ENCODE assay signal across 2 cellular contexts in genomic region chr9:133108794-133109641, GRCh38.
A peak's percentile ranks its signal among the peaks of the same experiment; 100 is the strongest.
TF ChIP-seq lines count a peak whose summit lies in the region.

No MANE protein-coding gene starts in this region.

TF ChIP-seq in K562, 482 proteins besides CTCF, POLR2A, EP300 and RAD21 (continues in another document):
- TF ChIP-seq MCM3 (IDR thresholded peaks at IDR 0.05) (no peak), ZFP30 (CRISPR knock-in tag; IDR thresholded peaks at IDR 0.05; ENCODE audit: borderline replicate concordance) (no peak), RBFOX2 (IDR thresholded peaks at IDR 0.05; ENCODE audit: low read depth, low read length) (0 out of 2 replicates have a peak, but pooled peaks have one; percentile 17), POLR2G (IDR thresholded peaks at IDR 0.05; ENCODE audit: low read depth, low read length) (0 out of 2 replicates have a peak, but pooled peaks have one; percentile 11), MAFK (IDR thresholded peaks at IDR 0.05; ENCODE audit: low read length) (no peak), RREB1 (CRISPR knock-in tag; IDR thresholded peaks at IDR 0.05) (no peak), ESRRA (IDR thresholded peaks at IDR 0.05; ENCODE audit: borderline replicate concordance, low read depth) (no peak), ZNF699 (CRISPR knock-in tag; IDR thresholded peaks at IDR 0.05; ENCODE audit: insufficient replicate concordance) (no peak), RBM34 (IDR thresholded peaks at IDR 0.05; ENCODE audit: borderline replicate concordance, insufficient read depth, low read length) (no peak), E2F1 (CRISPR knock-in tag; IDR thresholded peaks at IDR 0.05) (no peak), ZNF384 (IDR thresholded peaks at IDR 0.05; ENCODE audit: low read depth, low read length) (no peak)

TF ChIP-seq in GM12891, 5 proteins besides CTCF, POLR2A, EP300 and RAD21:
- TF ChIP-seq POLR2AphosphoS5 (IDR thresholded peaks at IDR 0.05; ENCODE audit: low read depth, low read length) (no peak), SPI1 (IDR thresholded peaks at IDR 0.05; ENCODE audit: low read depth, low read length) (no peak), PAX5 (IDR thresholded peaks at IDR 0.05; ENCODE audit: insufficient read depth, low read length, severe bottlenecking) (no peak), TAF1 (IDR thresholded peaks at IDR 0.05; ENCODE audit: low read depth, low read length) (no peak), POU2F2 (IDR thresholded peaks at IDR 0.05; ENCODE audit: low read depth, low read length) (no peak)
